8 cellular contexts compared by ENCODE assay signal in the genomic region with DNA sequence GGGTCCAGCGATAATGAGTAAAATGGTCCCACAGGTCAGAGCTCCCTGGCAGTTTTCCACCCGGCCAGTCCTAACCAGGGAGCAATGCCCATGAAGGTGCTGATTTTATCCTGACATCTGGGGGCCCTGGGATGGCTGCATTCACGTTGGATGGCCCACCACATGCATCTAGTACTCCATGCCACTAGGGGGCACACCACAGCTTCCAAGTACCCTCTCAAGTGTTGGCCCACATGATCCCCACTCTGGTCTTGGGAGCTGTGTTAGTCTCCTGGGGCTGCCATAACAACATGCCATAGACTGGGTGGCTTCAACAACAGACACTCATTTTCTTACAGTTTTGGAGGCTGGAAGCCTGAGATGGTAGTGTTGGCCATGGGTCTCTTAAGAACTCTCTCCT.
A peak's percentile ranks its signal among the peaks of the same experiment; 100 is the strongest.
DNase-seq lines count a peak whose midpoint lies in the region; ATAC-seq and TF ChIP-seq lines count a peak whose summit lies in the region.

No MANE protein-coding gene starts in this region.

- ATAC-seq in GM19455 (IDR thresholded peaks at IDR 0.05; ENCODE audit: unreplicated experiment) (no peak), GM18519 (IDR thresholded peaks at IDR 0.05; ENCODE audit: low FRiP score, unreplicated experiment) (no peak)

- TF ChIP-seq CTCF in cardiac fibroblast (IDR thresholded peaks at IDR 0.05; ENCODE audit: low read depth, low read length), result peak; percentile 39

- DNase-seq in activated T-cell treated with anti-CD3 and anti-CD28 coated beads for 48 hours (ENCODE audit: low read depth) (peak; percentile 23), NCI-H69 (lab: John Stamatoyannopoulos, UW) (peak; percentile 55), cardiac fibroblast (ENCODE audit: low read depth in 2 of 2) (peak in 1 of 2 donors; percentile 22), cerebellar nuclear complex (lab: John Stamatoyannopoulos, UW) (no peak)
- DNase-seq in activated T-cell treated with anti-CD3 and anti-CD28 coated beads, Interleukin-2, amount 50 U/mL, for 1 hour, result no peak
- peak; percentile 44 for DNase-seq in stimulated activated CD4-positive, alpha-beta T cell treated with anti-CD3 and anti-CD28 coated beads, Interleukin-4, amount 100 ng/mL, for 24 hours

- no peak overlapping the region for H3K4me3 ChIP-seq in cardiac fibroblast (replicated peaks in 1 of 2; ENCODE audit: low read depth in 2 of 2, low read length in 2 of 2)

Comparison
In these comparisons a context has a peak if more than half of its experiments do, and no peak if none do; other contexts are left out.
1. DNase-seq: peak in activated T-cell treated with anti-CD3 and anti-CD28 coated beads for 48 hours (single experiment), NCI-H69 (single experiment) and stimulated activated CD4-positive, alpha-beta T cell treated with anti-CD3 and anti-CD28 coated beads, Interleukin-4, amount 100 ng/mL, for 24 hours (single experiment); none in activated T-cell treated with anti-CD3 and anti-CD28 coated beads, Interleukin-2, amount 50 U/mL, for 1 hour (single experiment) and cerebellar nuclear complex (0 of 2).